33 cellular contexts compared by ENCODE assay signal in genomic region chr4:56156141-56156540, GRCh38.
"Had no signal": no experiment of that assay in that cellular context is flagged by ENCODE, and none has a peak within 500 bp of the region (broad histone marks: within the 10 kb centered on the region; RNA-seq: fewer than 3 reads in every experiment).

No MANE protein-coding gene starts in this region.

- H3K9me3 ChIP-seq: esophagus muscularis mucosa, gastrocnemius medialis had no signal

- H3K36me3 Mint-ChIP-seq: activated CD4-positive, alpha-beta memory T cell treated with anti-CD3 and anti-CD28 coated beads for 36 hours; activated CD8-positive, alpha-beta memory T cell treated with anti-CD3 and anti-CD28 coated beads, Interleukin-2, amount 10 ng/mL, durations not matched to agents 7 days and 5 days; activated naive CD4-positive, alpha-beta T cell treated with anti-CD3 and anti-CD28 coated beads, Interleukin-2, amount 10 ng/mL, durations not matched to agents 7 days and 5 days; activated naive CD8-positive, alpha-beta T cell had no signal

- ATAC-seq: activated CD4-positive, alpha-beta T cell treated with anti-CD3 and anti-CD28 coated beads for 36 hours; activated CD8-positive, alpha-beta memory T cell treated with anti-CD3 and anti-CD28 coated beads, Interleukin-2, amount 10 ng/mL, durations not matched to agents 7 days and 5 days; activated CD8-positive, alpha-beta T cell treated with anti-CD3 and anti-CD28 coated beads, Interleukin-2, amount 10 ng/mL, durations not matched to agents 7 days and 5 days; foreskin keratinocyte; gastrocnemius medialis; T-helper 17 cell had no signal

- H3K36me3 ChIP-seq: brain microvascular endothelial cell, esophagus muscularis mucosa, gastrocnemius medialis had no signal

- H3K4me3 ChIP-seq: coronary artery, dorsolateral prefrontal cortex, esophagus muscularis mucosa, gastrocnemius medialis had no signal

- H3K27me3 ChIP-seq: brain microvascular endothelial cell, esophagus muscularis mucosa, gastrocnemius medialis had no signal

- DNase-seq: activated CD4-positive, alpha-beta memory T cell treated with anti-CD3 and anti-CD28 coated beads for 36 hours; activated CD4-positive, alpha-beta T cell treated with anti-CD3 and anti-CD28 coated beads for 36 hours; activated CD4-positive, alpha-beta T cell treated with anti-CD3 and anti-CD28 coated beads, Interleukin-2, amount 10 ng/mL, durations not matched to agents 24 days and 14 days; activated CD4-positive, CD25-positive, alpha-beta regulatory T cell; activated CD4-positive, CD25-positive, alpha-beta regulatory T cell treated with anti-CD3 and anti-CD28 coated beads, Interleukin-2, amount 50 U/mL, for 72 hours; activated CD8-positive, alpha-beta memory T cell treated with anti-CD3 and anti-CD28 coated beads, Interleukin-2, amount 10 ng/mL, durations not matched to agents 7 days and 5 days; activated CD8-positive, alpha-beta memory T cell treated with anti-CD3 and anti-CD28 coated beads, Interleukin-2, amount 50 U/mL, for 4 hours; activated CD8-positive, alpha-beta T cell treated with anti-CD3 and anti-CD28 coated beads, Interleukin-2, amount 10 ng/mL, durations not matched to agents 7 days and 5 days; activated gamma-delta T cell; activated naive CD4-positive, alpha-beta T cell; activated naive CD4-positive, alpha-beta T cell treated with anti-CD3 and anti-CD28 coated beads, Interleukin-2, amount 10 ng/mL, durations not matched to agents 7 days and 5 days; activated T-cell treated with anti-CD3 and anti-CD28 coated beads, Interleukin-2, amount 50 U/mL, for 1 hour; activated T-cell treated with anti-CD3 and anti-CD28 coated beads, Interleukin-2, amount 50 U/mL, for 48 hours; amniotic stem cell; anterior cingulate cortex; brain microvascular endothelial cell; dorsolateral prefrontal cortex; effector memory CD4-positive, alpha-beta T cell; erythroblast; foreskin keratinocyte; gastrocnemius medialis; glutamatergic neuron; T-helper 1 cell; T-helper 17 cell; T1000; WERI-Rb-1 had no signal

- H3K27ac Mint-ChIP-seq: activated CD4-positive, alpha-beta memory T cell treated with anti-CD3 and anti-CD28 coated beads for 36 hours; activated CD4-positive, alpha-beta T cell treated with anti-CD3 and anti-CD28 coated beads for 36 hours; activated CD4-positive, alpha-beta T cell treated with anti-CD3 and anti-CD28 coated beads, Interleukin-2, amount 10 ng/mL, durations not matched to agents 24 days and 14 days; activated CD8-positive, alpha-beta memory T cell treated with anti-CD3 and anti-CD28 coated beads, Interleukin-2, amount 10 ng/mL, durations not matched to agents 7 days and 5 days; activated CD8-positive, alpha-beta T cell treated with anti-CD3 and anti-CD28 coated beads, Interleukin-2, amount 10 ng/mL, durations not matched to agents 7 days and 5 days; activated naive CD4-positive, alpha-beta T cell treated with anti-CD3 and anti-CD28 coated beads, Interleukin-2, amount 10 ng/mL, durations not matched to agents 7 days and 5 days; activated naive CD8-positive, alpha-beta T cell; activated T-helper 1 cell treated with anti-CD3 and anti-CD28 coated beads, Interleukin-12 subunit alpha, Interleukin-12 subunit beta, Interleukin-2, Interleukin-4 antibody, amounts not matched to agents 30 ng/mL and 10 ng/mL and 1 ng/mL, durations not matched to agents 14 hours and 24 hours and 36 hours; dendritic cell treated with granulocyte-macrophage colony-stimulating factor and Interleukin-4, amounts not matched to agents 40 ng/mL and 50 ng/mL, for 4 days; T-helper 17 cell; T-helper 2 cell treated with Interferon-gamma antibody and Interleukin-4, amounts not matched to agents 5 μg/mL and 100 μg/mL, for 36 hours had no signal

- H3K4me1 ChIP-seq: esophagus muscularis mucosa, foreskin keratinocyte, gastrocnemius medialis had no signal

- H3K27ac ChIP-seq: brain microvascular endothelial cell, coronary artery, dorsolateral prefrontal cortex, esophagus muscularis mucosa, foreskin keratinocyte, gastrocnemius medialis, WERI-Rb-1 had no signal

- H3K4me1 Mint-ChIP-seq: activated CD4-positive, alpha-beta T cell treated with anti-CD3 and anti-CD28 coated beads for 36 hours; activated CD8-positive, alpha-beta memory T cell treated with anti-CD3 and anti-CD28 coated beads, Interleukin-2, amount 10 ng/mL, durations not matched to agents 7 days and 5 days; activated naive CD4-positive, alpha-beta T cell treated with anti-CD3 and anti-CD28 coated beads, Interleukin-2, amount 10 ng/mL, durations not matched to agents 7 days and 5 days; central memory CD8-positive, alpha-beta T cell; T-helper 17 cell had no signal

- H3K27me3 Mint-ChIP-seq: activated CD4-positive, alpha-beta T cell treated with anti-CD3 and anti-CD28 coated beads, Interleukin-2, amount 10 ng/mL, durations not matched to agents 24 days and 14 days; activated CD8-positive, alpha-beta memory T cell treated with anti-CD3 and anti-CD28 coated beads, Interleukin-2, amount 10 ng/mL, durations not matched to agents 7 days and 5 days; activated naive CD4-positive, alpha-beta T cell treated with anti-CD3 and anti-CD28 coated beads, Interleukin-2, amount 10 ng/mL, durations not matched to agents 7 days and 5 days; dendritic cell treated with granulocyte-macrophage colony-stimulating factor and Interleukin-4, amounts not matched to agents 40 ng/mL and 50 ng/mL, for 4 days had no signal

- H3K9me3 Mint-ChIP-seq: activated CD4-positive, alpha-beta memory T cell treated with anti-CD3 and anti-CD28 coated beads for 36 hours; activated CD4-positive, alpha-beta T cell treated with anti-CD3 and anti-CD28 coated beads, Interleukin-2, amount 10 ng/mL, durations not matched to agents 24 days and 14 days; activated naive CD4-positive, alpha-beta T cell treated with anti-CD3 and anti-CD28 coated beads, Interleukin-2, amount 10 ng/mL, durations not matched to agents 7 days and 5 days; activated T-helper 1 cell treated with anti-CD3 and anti-CD28 coated beads, Interleukin-12 subunit alpha, Interleukin-12 subunit beta, Interleukin-2, Interleukin-4 antibody, amounts not matched to agents 30 ng/mL and 10 ng/mL and 1 ng/mL, durations not matched to agents 14 hours and 24 hours and 36 hours; central memory CD8-positive, alpha-beta T cell; dendritic cell treated with granulocyte-macrophage colony-stimulating factor and Interleukin-4, amounts not matched to agents 40 ng/mL and 50 ng/mL, for 4 days; T-helper 2 cell treated with Interferon-gamma antibody and Interleukin-4, amounts not matched to agents 5 μg/mL and 100 μg/mL, for 36 hours had no signal

- H3K4me3 Mint-ChIP-seq: activated CD4-positive, alpha-beta memory T cell treated with anti-CD3 and anti-CD28 coated beads for 36 hours; activated CD4-positive, alpha-beta T cell treated with anti-CD3 and anti-CD28 coated beads for 36 hours; activated CD4-positive, alpha-beta T cell treated with anti-CD3 and anti-CD28 coated beads, Interleukin-2, amount 10 ng/mL, durations not matched to agents 24 days and 14 days; activated CD8-positive, alpha-beta memory T cell treated with anti-CD3 and anti-CD28 coated beads, Interleukin-2, amount 10 ng/mL, durations not matched to agents 7 days and 5 days; activated CD8-positive, alpha-beta T cell treated with anti-CD3 and anti-CD28 coated beads, Interleukin-2, amount 10 ng/mL, durations not matched to agents 7 days and 5 days; activated naive CD4-positive, alpha-beta T cell treated with anti-CD3 and anti-CD28 coated beads, Interleukin-2, amount 10 ng/mL, durations not matched to agents 7 days and 5 days; activated naive CD8-positive, alpha-beta T cell; activated T-helper 1 cell treated with anti-CD3 and anti-CD28 coated beads, Interleukin-12 subunit alpha, Interleukin-12 subunit beta, Interleukin-2, Interleukin-4 antibody, amounts not matched to agents 30 ng/mL and 10 ng/mL and 1 ng/mL, durations not matched to agents 14 hours and 24 hours and 36 hours; central memory CD8-positive, alpha-beta T cell; dendritic cell treated with granulocyte-macrophage colony-stimulating factor and Interleukin-4, amounts not matched to agents 40 ng/mL and 50 ng/mL, for 4 days; T-helper 17 cell; T-helper 2 cell treated with Interferon-gamma antibody and Interleukin-4, amounts not matched to agents 5 μg/mL and 100 μg/mL, for 36 hours had no signal
